In genomic region chr4:119873794-119874325, GRCh38 we compare ENCODE assay signal across 24 cellular contexts.
DNase-seq lines count a peak whose midpoint lies in the region; ATAC-seq, FAIRE-seq and TF ChIP-seq lines count a peak whose summit lies in the region.
"Had no signal": no experiment of that assay in that cellular context is flagged by ENCODE, and none has a peak within 500 bp of the region (broad histone marks: within the 10 kb centered on the region; RNA-seq: fewer than 3 reads in every experiment).

No MANE protein-coding gene starts in this region.

- H3K9me3 ChIP-seq in body of pancreas (no peaks in the 10 kb centered on the region), pancreas (no peaks in the 10 kb centered on the region)
- H3K9me3 ChIP-seq: BLaER1, Caco-2 had no signal

- no peak for TF ChIP-seq CTCF in body of pancreas (IDR thresholded peaks at IDR 0.05)
- no peak for TF ChIP-seq CTCF in pancreas (IDR thresholded peaks at IDR 0.05)

- H3K4me1 ChIP-seq in body of pancreas: peaks cover 17% of the 10 kb centered on the region
- peaks cover 0 to 16% (median 10%) of the 10 kb centered on the region in 3 donors for H3K4me1 ChIP-seq in pancreas
- H3K4me1 ChIP-seq: BLaER1, Caco-2 had no signal

- H3K36me3 ChIP-seq in body of pancreas (replicated peaks in 1 of 2; ENCODE audit: insufficient read depth in 1 of 2, low read depth in 2 of 2) (no peaks in the 10 kb centered on the region), pancreas (no peaks in the 10 kb centered on the region)
- H3K36me3 ChIP-seq: BLaER1 had no signal

- H3K27me3 ChIP-seq in body of pancreas (no peaks in the 10 kb centered on the region), pancreas (no peaks in the 10 kb centered on the region)
- H3K27me3 ChIP-seq: BLaER1 had no signal

- DNase-seq in Caki2 (ENCODE audit: low read depth): peak; percentile 4
- DNase-seq in body of pancreas: no peak
- peak; percentile 72 for DNase-seq in kidney glomerular epithelial cell (lab: John Stamatoyannopoulos, UW)
- no peak for DNase-seq in pancreas
- no peak for DNase-seq in NCI-H1436 treated with DMSO at 0.1 percent for 48 hours (lab: John Stamatoyannopoulos, UW)
- DNase-seq in NCI-H1694 (lab: John Stamatoyannopoulos, UW): no peak
- DNase-seq: Caco-2; CD4-positive, CD25-positive, alpha-beta regulatory T cell; CD8-positive, alpha-beta T cell; DMS53; DMS79 treated with DMSO at 0.1 percent for 48 hours; GF-D8; H9 had no signal

- H3K27ac ChIP-seq in body of pancreas: peak overlapping the region in 3 of 4 donors; percentile 33 to 72 (median 67)
- peak overlapping the region in 2 of 4 donors; percentile 63 to 74 for H3K27ac ChIP-seq in pancreas
- H3K27ac ChIP-seq: 22Rv1, BLaER1, C4-2B had no signal

- TF ChIP-seq POLR2A in body of pancreas (IDR thresholded peaks at IDR 0.05): no peak

- intact Hi-C loops in body of pancreas (cut with DNase I) (no loop called here), pancreas (cut with DNase I) (no loop called here)

- 42 to 57% methylated on average over 2 of the region's 2 CpGs for WGBS in body of pancreas, 2 donors
- 39 to 52% methylated on average over 2 of the region's 2 CpGs for WGBS in pancreas, 2 donors

- ATAC-seq in body of pancreas (peak; percentile 52), pancreas (peak; percentile 16 to 73 (median 42)), GM18867 (IDR thresholded peaks at IDR 0.05; ENCODE audit: unreplicated experiment) (no peak), GM18909 (IDR thresholded peaks at IDR 0.05; ENCODE audit: poor library complexity, unreplicated experiment) (no peak)
- ATAC-seq: CD8-positive, alpha-beta T cell; HCT116 had no signal

- in situ Hi-C loops in Caki2 (cut with HindIII; ENCODE audit: low pct_unique_long_range_greater_than_20kb, low sequenced_read_pairs): no loop called here

- FAIRE-seq in pancreas (lab: Jason Lieb, UNC): no peak
- FAIRE-seq: A204.1, GM12891, GM18507, GM19239 had no signal

- no peak overlapping the region for H3K4me3 ChIP-seq in body of pancreas
- H3K4me3 ChIP-seq in pancreas: no peak overlapping the region
- H3K4me3 ChIP-seq: BLaER1, GM23338 had no signal

Comparison
In these comparisons a context has a peak if more than half of its experiments do, and no peak if none do; other contexts are left out.
1. DNase-seq: peak in Caki2 (single experiment) and kidney glomerular epithelial cell (single experiment); none in body of pancreas (0 of 4), pancreas (0 of 6), NCI-H1436 treated with DMSO at 0.1 percent for 48 hours (single experiment) and NCI-H1694 (single experiment).
2. ATAC-seq: peak in body of pancreas (single experiment) and pancreas (4 of 4); none in GM18867 (single experiment) and GM18909 (single experiment).